Comparison of ENCODE assay signal across 20 cellular contexts in the genomic region with DNA sequence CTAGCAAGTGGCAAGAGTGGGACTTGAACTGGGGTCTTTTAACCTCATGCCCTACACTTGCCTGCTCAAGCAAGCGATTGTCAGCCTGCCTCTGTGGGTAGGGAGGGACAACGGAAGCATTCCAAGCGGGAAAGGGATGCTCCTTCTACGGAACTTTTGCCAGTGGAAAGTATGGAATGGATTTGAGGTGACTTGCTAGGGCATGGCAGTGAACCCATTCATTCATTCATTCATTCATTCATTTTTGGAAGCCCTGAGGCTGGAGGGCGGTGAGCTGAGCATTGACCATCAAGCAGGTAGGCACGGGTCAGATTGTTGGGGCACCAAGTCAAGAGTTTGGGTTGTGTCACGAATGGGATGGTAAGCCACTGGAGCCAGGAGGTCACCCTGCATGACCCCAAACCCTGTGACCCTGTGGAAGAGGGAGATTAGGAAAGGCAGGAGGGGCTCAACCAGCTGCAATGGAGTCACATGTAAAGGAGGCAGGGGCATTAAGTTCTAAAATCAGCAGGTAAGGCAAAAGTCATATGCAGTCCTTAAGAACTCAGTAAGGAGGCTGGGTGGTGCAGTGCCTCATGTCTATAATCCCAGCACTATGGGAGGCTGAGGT. TPM values are rescaled to one million over a fixed set of nuclear protein-coding genes. Genes with fewer than 3 reads are reported as not detected.
DNase-seq lines count a peak whose midpoint lies in the region; ATAC-seq and TF ChIP-seq lines count a peak whose summit lies in the region.
"Had no signal": no experiment of that assay in that cellular context is flagged by ENCODE, and none has a peak within 500 bp of the region (broad histone marks: within the 10 kb centered on the region; RNA-seq: fewer than 3 reads in every experiment).

No MANE protein-coding gene starts in this region.

- CTCF ChIA-PET in activated CD4-positive, alpha-beta T cell treated with anti-CD3 and anti-CD28 coated beads, Interleukin-2, amount 10 ng/mL, durations not matched to agents 7 days and 5 days (lab: Charles Lee): interaction anchor here (0.7 to 1.5 kb wide), 2 partner anchors 61 to 78 kb away, joined by 3 to 6 read pairs; no protein-coding TSS in a partner anchor

- no peaks in the 10 kb centered on the region for H3K79me2 ChIP-seq in osteoblast (ENCODE audit: insufficient read depth, low read length)

- H3K27ac Mint-ChIP-seq in activated CD4-positive, alpha-beta T cell treated with anti-CD3 and anti-CD28 coated beads, Interleukin-2, amount 10 ng/mL, durations not matched to agents 24 days and 14 days: peak overlapping the region; percentile 1
- H3K27ac Mint-ChIP-seq in activated CD4-positive, alpha-beta T cell treated with anti-CD3 and anti-CD28 coated beads, Interleukin-2, amount 10 ng/mL, durations not matched to agents 7 days and 5 days: no peak overlapping the region
- peak overlapping the region; percentile 11 for H3K27ac Mint-ChIP-seq in activated T-helper 2 cell treated with anti-CD3 and anti-CD28 coated beads, Interferon-gamma antibody, Interleukin-2, Interleukin-4, amounts not matched to agents 10 μg/mL and 5 μg/mL and 100 μg/mL, durations not matched to agents 14 hours and 24 hours and 36 hours
- H3K27ac Mint-ChIP-seq in naive thymus-derived CD8-positive, alpha-beta T cell: peak overlapping the region in 3 of 10 donors; percentile 10 to 58 (median 48)

- ATAC-seq in naive thymus-derived CD8-positive, alpha-beta T cell: no peak
- no peak for ATAC-seq in GM21526 (IDR thresholded peaks at IDR 0.05; ENCODE audit: low FRiP score, unreplicated experiment)

- peaks cover 14% of the 10 kb centered on the region for H3K36me3 Mint-ChIP-seq in activated CD4-positive, alpha-beta T cell treated with anti-CD3 and anti-CD28 coated beads, Interleukin-2, amount 10 ng/mL, durations not matched to agents 24 days and 14 days (ENCODE audit: low read depth)
- peaks cover 18% of the 10 kb centered on the region for H3K36me3 Mint-ChIP-seq in activated CD4-positive, alpha-beta T cell treated with anti-CD3 and anti-CD28 coated beads, Interleukin-2, amount 10 ng/mL, durations not matched to agents 7 days and 5 days (ENCODE audit: low read depth)
- H3K36me3 Mint-ChIP-seq in activated T-helper 2 cell treated with anti-CD3 and anti-CD28 coated beads, Interferon-gamma antibody, Interleukin-2, Interleukin-4, amounts not matched to agents 10 μg/mL and 5 μg/mL and 100 μg/mL, durations not matched to agents 14 hours and 24 hours and 36 hours (ENCODE audit: low read depth): peaks cover 17% of the 10 kb centered on the region
- H3K36me3 Mint-ChIP-seq in naive thymus-derived CD8-positive, alpha-beta T cell: peaks cover 0 to 4% (median 0%) of the 10 kb centered on the region in 3 donors
- H3K36me3 Mint-ChIP-seq: CD4-positive, alpha-beta memory T cell had no signal

- peaks cover 35% of the 10 kb centered on the region for H3K4me1 ChIP-seq in osteoblast (ENCODE audit: insufficient read depth, low read length)

- H3K9me3 ChIP-seq in osteoblast (ENCODE audit: low read depth, low read length): peaks cover 10% of the 10 kb centered on the region

- no peak for DNase-seq in activated CD4-positive, alpha-beta T cell treated with anti-CD3 and anti-CD28 coated beads, Interleukin-2, amount 10 ng/mL, durations not matched to agents 24 days and 14 days
- no peak for DNase-seq in activated CD4-positive, alpha-beta T cell treated with anti-CD3 and anti-CD28 coated beads, Interleukin-2, amount 10 ng/mL, durations not matched to agents 7 days and 5 days
- DNase-seq in HT1080 (ENCODE audit: low read depth): peak; percentile 23
- DNase-seq in activated T-helper 2 cell treated with anti-CD3 and anti-CD28 coated beads, Interferon-gamma antibody, Interleukin-2, Interleukin-4, amounts not matched to agents 10 μg/mL and 5 μg/mL and 100 μg/mL, durations not matched to agents 14 hours and 24 hours and 36 hours (ENCODE audit: low spot score): no peak
- DNase-seq in osteoblast (ENCODE audit: insufficient read length, low spot score, missing footprints): no peak
- DNase-seq in naive thymus-derived CD8-positive, alpha-beta T cell: no peak
- no peak for DNase-seq in H7
- DNase-seq: 8988T; CD4-positive, alpha-beta memory T cell; EL; GM23248; HCEC 1CT; KG1; MV-4-11; NCI-H1694 treated with DMSO at 0.1 percent for 48 hours; NCI-H510A; NCI-H748 treated with DMSO at 0.1 percent for 48 hours; SHP77 treated with DMSO at 0.1 percent for 48 hours had no signal

- H3K9me3 Mint-ChIP-seq in activated CD4-positive, alpha-beta T cell treated with anti-CD3 and anti-CD28 coated beads, Interleukin-2, amount 10 ng/mL, durations not matched to agents 24 days and 14 days: peaks cover 19% of the 10 kb centered on the region
- peaks cover 24% of the 10 kb centered on the region for H3K9me3 Mint-ChIP-seq in activated CD4-positive, alpha-beta T cell treated with anti-CD3 and anti-CD28 coated beads, Interleukin-2, amount 10 ng/mL, durations not matched to agents 7 days and 5 days
- H3K9me3 Mint-ChIP-seq in activated T-helper 2 cell treated with anti-CD3 and anti-CD28 coated beads, Interferon-gamma antibody, Interleukin-2, Interleukin-4, amounts not matched to agents 10 μg/mL and 5 μg/mL and 100 μg/mL, durations not matched to agents 14 hours and 24 hours and 36 hours: peaks cover 29% of the 10 kb centered on the region
- H3K9me3 Mint-ChIP-seq in naive thymus-derived CD8-positive, alpha-beta T cell: peaks cover 0 to 13% (median 3%) of the 10 kb centered on the region in 9 donors

- no peaks in the 10 kb centered on the region for H4K20me1 ChIP-seq in osteoblast (ENCODE audit: insufficient read depth, low read length)

- TF ChIP-seq CTCF in osteoblast (IDR thresholded peaks at IDR 0.05; ENCODE audit: extremely low read depth, low read depth, low read length): no peak

- H3K4me1 Mint-ChIP-seq in activated CD4-positive, alpha-beta T cell treated with anti-CD3 and anti-CD28 coated beads, Interleukin-2, amount 10 ng/mL, durations not matched to agents 24 days and 14 days: peaks cover 49% of the 10 kb centered on the region
- H3K4me1 Mint-ChIP-seq in activated CD4-positive, alpha-beta T cell treated with anti-CD3 and anti-CD28 coated beads, Interleukin-2, amount 10 ng/mL, durations not matched to agents 7 days and 5 days: peaks cover 41% of the 10 kb centered on the region
- H3K4me1 Mint-ChIP-seq in activated T-helper 2 cell treated with anti-CD3 and anti-CD28 coated beads, Interferon-gamma antibody, Interleukin-2, Interleukin-4, amounts not matched to agents 10 μg/mL and 5 μg/mL and 100 μg/mL, durations not matched to agents 14 hours and 24 hours and 36 hours (ENCODE audit: low read depth): peaks cover 35% of the 10 kb centered on the region
- peaks cover 7 to 26% (median 8%) of the 10 kb centered on the region in 4 donors for H3K4me1 Mint-ChIP-seq in naive thymus-derived CD8-positive, alpha-beta T cell

- H3K4me3 Mint-ChIP-seq in activated CD4-positive, alpha-beta T cell treated with anti-CD3 and anti-CD28 coated beads, Interleukin-2, amount 10 ng/mL, durations not matched to agents 24 days and 14 days: peak overlapping the region; percentile 1
- H3K4me3 Mint-ChIP-seq in activated CD4-positive, alpha-beta T cell treated with anti-CD3 and anti-CD28 coated beads, Interleukin-2, amount 10 ng/mL, durations not matched to agents 7 days and 5 days: no peak overlapping the region
- H3K4me3 Mint-ChIP-seq in activated T-helper 2 cell treated with anti-CD3 and anti-CD28 coated beads, Interferon-gamma antibody, Interleukin-2, Interleukin-4, amounts not matched to agents 10 μg/mL and 5 μg/mL and 100 μg/mL, durations not matched to agents 14 hours and 24 hours and 36 hours (ENCODE audit: low read depth): no peak overlapping the region
- H3K4me3 Mint-ChIP-seq in naive thymus-derived CD8-positive, alpha-beta T cell: no peak overlapping the region
- H3K4me3 Mint-ChIP-seq: CD4-positive, alpha-beta memory T cell had no signal

- H3K36me3 ChIP-seq in osteoblast (ENCODE audit: insufficient read depth, low read length) (no peaks in the 10 kb centered on the region), H7 (replicated peaks; ENCODE audit: control insufficient read depth, insufficient read depth, low read length) (no peaks in the 10 kb centered on the region)

- POLR2A ChIA-PET in activated CD4-positive, alpha-beta T cell treated with anti-CD3 and anti-CD28 coated beads, Interleukin-2, amount 10 ng/mL, durations not matched to agents 7 days and 5 days (lab: Charles Lee): no interaction called here
- POLR2A ChIA-PET in naive thymus-derived CD8-positive, alpha-beta T cell (lab: Charles Lee): interaction anchor here (0.7 to 1.6 kb wide), 2 partner anchors 11 to 1183 kb away, joined by 4 to 6 read pairs; partner anchors contain the start of genes CITED4 and HPCAL4

- no peak overlapping the region for H3K4me2 ChIP-seq in osteoblast (ENCODE audit: insufficient read depth, low read length)

- intact Hi-C loops in activated CD4-positive, alpha-beta T cell treated with anti-CD3 and anti-CD28 coated beads, Interleukin-2, amount 10 ng/mL, durations not matched to agents 24 days and 14 days (cut with micrococcal nuclease): no loop called here
- intact Hi-C loops in activated T-helper 2 cell treated with anti-CD3 and anti-CD28 coated beads, Interferon-gamma antibody, Interleukin-2, Interleukin-4, amounts not matched to agents 10 μg/mL and 5 μg/mL and 100 μg/mL, durations not matched to agents 14 hours and 24 hours and 36 hours (cut with micrococcal nuclease): no loop called here

- no peaks in the 10 kb centered on the region for H3K27me3 Mint-ChIP-seq in activated CD4-positive, alpha-beta T cell treated with anti-CD3 and anti-CD28 coated beads, Interleukin-2, amount 10 ng/mL, durations not matched to agents 24 days and 14 days
- no peaks in the 10 kb centered on the region for H3K27me3 Mint-ChIP-seq in activated CD4-positive, alpha-beta T cell treated with anti-CD3 and anti-CD28 coated beads, Interleukin-2, amount 10 ng/mL, durations not matched to agents 7 days and 5 days
- H3K27me3 Mint-ChIP-seq in activated T-helper 2 cell treated with anti-CD3 and anti-CD28 coated beads, Interferon-gamma antibody, Interleukin-2, Interleukin-4, amounts not matched to agents 10 μg/mL and 5 μg/mL and 100 μg/mL, durations not matched to agents 14 hours and 24 hours and 36 hours (ENCODE audit: low read depth): no peaks in the 10 kb centered on the region
- H3K27me3 Mint-ChIP-seq in naive thymus-derived CD8-positive, alpha-beta T cell: peaks cover 0 to 4% (median 0%) of the 10 kb centered on the region in 5 donors
- H3K27me3 Mint-ChIP-seq: CD4-positive, alpha-beta memory T cell had no signal

- H3K27me3 ChIP-seq in osteoblast (ENCODE audit: insufficient read depth, low read length) (no peaks in the 10 kb centered on the region), H7 (ENCODE audit: control insufficient read depth, insufficient read depth, low read length) (no peaks in the 10 kb centered on the region)

- no peak overlapping the region for H3K27ac ChIP-seq in osteoblast (ENCODE audit: low read depth, low read length)
- H3K27ac ChIP-seq: GM23248 had no signal

- H3K4me3 ChIP-seq in osteoblast (ENCODE audit: insufficient read depth, low read length) (no peak overlapping the region), H7 (ENCODE audit: insufficient read depth, low read depth, low read length) (no peak overlapping the region)
- H3K4me3 ChIP-seq: GM12878, GM23248 had no signal

- peak overlapping the region; percentile 69 for H2AFZ ChIP-seq in osteoblast (ENCODE audit: low read length)
- H2AFZ ChIP-seq: GM23248 had no signal

RNA-seq across cellular contexts. Expression of gene CITED4, which starts 11.8 kb away (rescaled TPM):
- 5.5 and 6.0 TPM in 2 replicates for total RNA-seq in activated CD4-positive, alpha-beta T cell treated with anti-CD3 and anti-CD28 coated beads, Interleukin-2, amount 10 ng/mL, durations not matched to agents 24 days and 14 days
- 1 to 10 TPM; 4.1 to 6.8 TPM for total RNA-seq in activated CD4-positive, alpha-beta T cell treated with anti-CD3 and anti-CD28 coated beads, Interleukin-2, amount 10 ng/mL, durations not matched to agents 7 days and 5 days
- total RNA-seq in HT1080 (2014; rRNA removed; shearing (Covaris generic)): 0.90 TPM in 1 of 2 replicates, not detected in the other
- 0.77 and 1.5 TPM in 2 replicates for polyA plus RNA-seq in HT1080 (2015; cell fraction: cytosol; rRNA removed)
- polyA plus RNA-seq in HT1080 (2015; cell fraction: nucleus; rRNA removed): 0.41 and 0.51 TPM in 2 replicates
- 3.6 and 4.2 TPM in 2 replicates for total RNA-seq in activated T-helper 2 cell treated with anti-CD3 and anti-CD28 coated beads, Interferon-gamma antibody, Interleukin-2, Interleukin-4, amounts not matched to agents 10 μg/mL and 5 μg/mL and 100 μg/mL, durations not matched to agents 14 hours and 24 hours and 36 hours
- 1.2 and 3.3 TPM in 2 replicates for total RNA-seq in osteoblast
- total RNA-seq in naive thymus-derived CD8-positive, alpha-beta T cell: 10 to 100 TPM; 24.3 to 24.5 TPM
- 10 to 100 TPM; 24.5 to 45.4 (median 27.4) TPM for polyA plus RNA-seq in naive thymus-derived CD8-positive, alpha-beta T cell
- total RNA-seq in H7 (2014; rRNA removed; shearing (Covaris generic)): 13.9 and 15.7 TPM in 2 replicates
- total RNA-seq: GM23248 had no signal
- polyA plus RNA-seq: GM23248 had no signal
